1 cellular context compared by ENCODE assay signal in the genomic region with DNA sequence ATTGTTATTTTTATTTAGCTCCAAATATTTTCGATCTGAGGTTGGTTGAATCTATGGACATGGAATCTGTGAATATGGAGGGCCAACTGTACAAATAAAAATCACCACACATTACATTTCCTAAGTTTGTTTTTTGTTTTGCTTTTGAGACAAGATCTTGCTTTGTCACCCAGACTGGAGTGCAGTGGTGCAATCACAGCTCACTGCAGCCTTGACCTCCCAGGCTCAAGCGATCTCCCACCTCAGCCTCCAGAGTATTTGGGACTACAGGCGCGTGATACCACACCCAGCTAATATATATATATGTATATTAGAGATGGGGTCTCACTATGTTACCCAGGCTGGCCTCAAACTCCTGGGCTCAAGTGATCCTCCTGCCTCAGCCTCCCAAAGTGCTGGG.
TF ChIP-seq lines count a peak whose summit lies in the region.
"Not testable (repeated sequence)": the region's sequence is repeated elsewhere in the genome, so short reads cannot be mapped to it uniquely, and the experiment has no call there.

No MANE protein-coding gene starts in this region.

TF ChIP-seq in K562, 482 proteins besides CTCF, POLR2A, EP300 and RAD21:
- peak; percentile 32 to 51; a peak in 1 of 4 replicates for TF ChIP-seq KDM1A (IDR thresholded peaks at IDR 0.05)
- peak; percentile 44; the same call in 1 of the 2 replicates for TF ChIP-seq CEBPB (tag; IDR thresholded peaks at IDR 0.05)
- 0 out of 2 replicates have a peak, but pooled peaks have one; percentile 8 for TF ChIP-seq MAFG (tag; conservative IDR thresholded peaks at IDR 0.05)
- TF ChIP-seq C11orf30 (IDR thresholded peaks at IDR 0.05; ENCODE audit: low read depth) = peak; percentile 24; the same call in 1 of the 2 replicates
- TF ChIP-seq NFE2 (IDR thresholded peaks at IDR 0.05; ENCODE audit: low read depth) = peak; percentile 36
- not testable (repeated sequence) for TF ChIP-seq CEBPG (CRISPR knock-in tag; IDR thresholded peaks at IDR 0.05)
- peak in 1 of 2 experiments; percentile 57; a peak in 2 of 4 replicates for TF ChIP-seq CEBPG (tag; conservative IDR thresholded peaks at IDR 0.05 in 1 of 2, IDR thresholded peaks at IDR 0.05 in 1 of 2)
